In the genomic region with DNA sequence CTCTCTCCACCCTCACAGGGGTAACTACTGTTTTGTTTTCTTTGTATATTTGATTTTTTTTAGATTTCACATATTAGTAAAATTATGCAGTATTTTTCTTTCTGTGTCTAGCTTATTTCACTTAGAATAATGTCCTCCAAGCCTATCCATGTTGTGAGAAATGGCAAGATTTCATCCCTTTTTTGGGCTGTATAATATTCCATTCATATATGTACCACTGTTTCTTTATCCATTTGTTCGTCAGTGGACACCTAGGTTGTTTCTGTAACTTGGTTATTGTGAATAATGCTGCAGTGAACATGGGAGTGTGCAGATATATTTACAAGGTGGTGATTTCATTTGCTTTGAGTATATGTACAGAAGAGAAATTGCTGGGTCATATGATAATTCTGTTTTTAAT, we compare ENCODE assay signal across 29 cellular contexts.
"Had no signal": no experiment of that assay in that cellular context is flagged by ENCODE, and none has a peak within 500 bp of the region (broad histone marks: within the 10 kb centered on the region; RNA-seq: fewer than 3 reads in every experiment).

No MANE protein-coding gene starts in this region.

- H3K79me2 ChIP-seq: hepatocyte had no signal

- H3K4me3 ChIP-seq: colonic mucosa, coronary artery, dorsolateral prefrontal cortex, esophagus muscularis mucosa, esophagus squamous epithelium, gastrocnemius medialis, gastroesophageal sphincter, heart left ventricle, heart right ventricle, hepatocyte had no signal

- H3K9me3 ChIP-seq: colonic mucosa, esophagus muscularis mucosa, esophagus squamous epithelium, gastrocnemius medialis had no signal

- H2AFZ ChIP-seq: hepatocyte had no signal

- H3K27ac Mint-ChIP-seq: dendritic cell treated with granulocyte-macrophage colony-stimulating factor and Interleukin-4, amounts not matched to agents 40 ng/mL and 50 ng/mL, for 4 days; effector memory CD8-positive, alpha-beta T cell; endodermal cell had no signal

- H3K27me3 ChIP-seq: colonic mucosa, dorsolateral prefrontal cortex, esophagus muscularis mucosa, esophagus squamous epithelium, gastrocnemius medialis, gastroesophageal sphincter, heart left ventricle, heart right ventricle, hepatocyte had no signal

- H3K27me3 Mint-ChIP-seq: dendritic cell treated with granulocyte-macrophage colony-stimulating factor and Interleukin-4, amounts not matched to agents 40 ng/mL and 50 ng/mL, for 4 days had no signal

- FAIRE-seq: endometrium, endothelial cell of umbilical vein, frontal cortex had no signal

- H3K4me3 Mint-ChIP-seq: dendritic cell treated with granulocyte-macrophage colony-stimulating factor and Interleukin-4, amounts not matched to agents 40 ng/mL and 50 ng/mL, for 4 days; effector memory CD8-positive, alpha-beta T cell; endodermal cell had no signal

- H3K27ac ChIP-seq: colonic mucosa, coronary artery, dorsolateral prefrontal cortex, epithelial cell of prostate, esophagus muscularis mucosa, esophagus squamous epithelium, foreskin keratinocyte, gastrocnemius medialis, gastroesophageal sphincter, heart left ventricle, heart right ventricle, hepatocyte had no signal

- H3K4me1 Mint-ChIP-seq: endodermal cell had no signal

- H3K4me1 ChIP-seq: colonic mucosa, esophagus muscularis mucosa, esophagus squamous epithelium, foreskin keratinocyte, gastrocnemius medialis, gastroesophageal sphincter, heart left ventricle had no signal

- DNase-seq: colonic mucosa; cortex of kidney; dermis blood vessel endothelial cell; dorsolateral prefrontal cortex; effector CD4-positive, alpha-beta T cell; effector CD8-positive, alpha-beta T cell; effector memory CD4-positive, alpha-beta T cell; effector memory CD8-positive, alpha-beta T cell; endodermal cell; erythroblast; esophagus squamous epithelium; foreskin fibroblast; foreskin keratinocyte; foreskin melanocyte; gastrocnemius medialis; glutamatergic neuron; head of caudate nucleus; heart left ventricle; heart right ventricle had no signal

- ATAC-seq: effector memory CD8-positive, alpha-beta T cell; esophagus mucosa; foreskin keratinocyte; gastrocnemius medialis; gastroesophageal sphincter; heart left ventricle; heart right ventricle had no signal

- H3K36me3 ChIP-seq: colonic mucosa, esophagus muscularis mucosa, esophagus squamous epithelium, gastrocnemius medialis, gastroesophageal sphincter, heart left ventricle, heart right ventricle had no signal

- H3K4me2 ChIP-seq: hepatocyte had no signal
